ENCODE assay signal across 8 cellular contexts in the genomic region with DNA sequence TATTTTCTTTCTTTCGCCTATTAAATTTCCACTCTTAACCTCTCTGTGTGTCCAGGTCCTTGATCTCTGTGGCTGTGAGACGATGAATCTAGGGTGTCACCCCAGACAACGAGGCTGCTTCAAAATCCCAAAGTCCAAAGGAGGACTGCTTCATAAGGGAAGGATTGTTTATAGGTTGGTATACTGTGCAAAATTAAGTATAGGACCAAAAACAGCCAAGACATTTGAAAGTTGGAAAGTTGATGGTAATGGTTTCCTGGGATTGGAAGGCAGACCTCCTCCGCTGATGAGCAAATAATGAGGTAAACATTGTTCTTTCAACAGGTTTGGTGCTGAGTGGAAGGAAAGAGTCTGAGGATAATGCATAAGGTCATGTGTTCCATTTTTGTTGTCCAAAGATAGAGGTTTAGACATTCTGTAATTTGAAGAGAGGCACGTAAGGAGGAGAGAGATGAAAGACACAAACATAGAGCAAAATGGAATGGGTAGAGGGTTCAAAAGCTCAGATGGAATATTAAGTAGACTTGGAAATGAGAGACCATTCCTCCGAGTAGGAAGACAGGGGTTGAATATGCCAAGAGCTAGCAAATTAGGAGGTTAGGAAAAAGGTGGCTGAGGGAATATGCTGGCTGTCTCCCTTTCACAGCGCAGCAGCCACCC. TPM values are rescaled to one million over a fixed set of nuclear protein-coding genes. Genes with fewer than 3 reads are reported as not detected.
DNase-seq lines count a peak whose midpoint lies in the region; ATAC-seq, FAIRE-seq and TF ChIP-seq lines count a peak whose summit lies in the region.

No MANE protein-coding gene starts in this region.

- H3K4me3 Mint-ChIP-seq in MCF 10A (ENCODE audit: unreplicated experiment): peak overlapping the region; percentile 75
- peak overlapping the region; percentile 30 to 100 (median 88) for H3K4me3 Mint-ChIP-seq in naive thymus-derived CD4-positive, alpha-beta T cell

- H3K27me3 Mint-ChIP-seq in MCF 10A (ENCODE audit: insufficient read depth, unreplicated experiment): no peaks in the 10 kb centered on the region
- H3K27me3 Mint-ChIP-seq in naive thymus-derived CD4-positive, alpha-beta T cell: peaks cover 21 to 55% (median 34%) of the 10 kb centered on the region in 5 donors

- no peaks in the 10 kb centered on the region; the same call in 1 of the 2 replicates for H3K27me3 ChIP-seq in IMR-90 (ENCODE audit: control insufficient read depth, insufficient read depth, low read length)
- H3K27me3 ChIP-seq in naive thymus-derived CD4-positive, alpha-beta T cell (ENCODE audit: control insufficient read depth in 2 of 2, insufficient read depth in 2 of 2, low read length in 2 of 2): no peaks in the 10 kb centered on the region

- H2AK5ac ChIP-seq in IMR-90 (ENCODE audit: low read depth, low read length): 0 out of 2 replicates have a peak overlapping the region, but pooled peaks have one; percentile 16

- H3K9me3 Mint-ChIP-seq in MCF 10A (ENCODE audit: unreplicated experiment): no peaks in the 10 kb centered on the region
- peaks cover 0 to 13% (median 3%) of the 10 kb centered on the region in 11 donors for H3K9me3 Mint-ChIP-seq in naive thymus-derived CD4-positive, alpha-beta T cell

- H3K4me2 ChIP-seq in IMR-90 (ENCODE audit: low read depth, low read length): peak overlapping the region; percentile 81

- intact Hi-C loops in IMR-90 (cut with micrococcal nuclease): loop anchor here (2.0 to 5.0 kb wide), 3 partner anchors 83 to 173 kb away; no protein-coding TSS in a partner anchor
- intact Hi-C loops in MCF 10A (cut with micrococcal nuclease): loop anchor here (5.0 kb wide), 1 partner anchor 98 kb away; no protein-coding TSS in a partner anchor
- intact Hi-C loops in naive thymus-derived CD4-positive, alpha-beta T cell (cut with micrococcal nuclease): loop anchor here (2.0 to 10.0 kb wide), 4 partner anchors 27 to 1293 kb away; a partner anchor contains a TSS
- intact Hi-C loops in lower leg skin (cut with DNase I; ENCODE audit: low total_unique reads): no loop called here

- TF ChIP-seq RAD21 in IMR-90 (IDR thresholded peaks at IDR 0.05; ENCODE audit: low read length): no peak

- peak overlapping the region; percentile 17; the same call in 1 of the 2 replicates for H4K91ac ChIP-seq in IMR-90 (ENCODE audit: insufficient read depth, low read depth, low read length)

- no peak overlapping the region for H2BK120ac ChIP-seq in IMR-90 (ENCODE audit: low read depth, low read length)

- TF ChIP-seq POLR2A in IMR-90 (IDR thresholded peaks at IDR 0.05; ENCODE audit: low read depth, low read length) (no peak), lower leg skin (IDR thresholded peaks at IDR 0.05) (no peak)

- no peaks in the 10 kb centered on the region for H3K9me3 ChIP-seq in IMR-90 (ENCODE audit: control insufficient read depth, insufficient read depth, low read length)
- no peaks in the 10 kb centered on the region for H3K9me3 ChIP-seq in naive thymus-derived CD4-positive, alpha-beta T cell (ENCODE audit: control insufficient read depth in 2 of 3, low read length in 3 of 3)

- no peak overlapping the region for H2BK15ac ChIP-seq in IMR-90 (ENCODE audit: low read depth, low read length)

- BruUV-seq in IMR-90 (replicated peaks; lab: Mats Ljungman, UMichigan) (no TSS peak), MCF 10A (replicated peaks; lab: Mats Ljungman, UMichigan) (no TSS peak)

- H4K5ac ChIP-seq in IMR-90 (ENCODE audit: low read depth, low read length): no peak overlapping the region

- dilution Hi-C loops in IMR-90 (cut with HindIII; ENCODE audit: low sequenced_read_pairs, unreplicated experiment): no loop called here

- no peak for FAIRE-seq in urothelium cell line (lab: Jason Lieb, UNC)

- H2BK20ac ChIP-seq in IMR-90 (ENCODE audit: low read depth, low read length): no peak overlapping the region

- no peak overlapping the region for H2AK9ac ChIP-seq in IMR-90 (replicated peaks; ENCODE audit: low read depth, low read length, poor library complexity)

- WGBS in IMR-90 (ENCODE audit: extremely low coverage in 2 of 2, insufficient read length in 1 of 2), 2 experiments: 100% methylated on average over 1 of the region's 7 CpGs; no CpG with 5 or more reads in 1 of the 2 experiments
- WGBS in lower leg skin, 2 donors: 63 to 67% methylated on average over 7 of the region's 7 CpGs

- H2AFZ ChIP-seq in IMR-90 (replicated peaks; ENCODE audit: low read length, poor library complexity): peak overlapping the region; percentile 90

- H4K8ac ChIP-seq in IMR-90 (ENCODE audit: low read depth in 2 of 2, low read length in 2 of 2): peak overlapping the region; percentile 38 to 73; a peak in 2 of 4 replicates

- TF ChIP-seq CTCF in IMR-90 (conservative IDR thresholded peaks at IDR 0.05; ENCODE audit: low read depth, low read length): no peak
- no peak for TF ChIP-seq CTCF in MCF 10A (IDR thresholded peaks at IDR 0.05; ENCODE audit: unreplicated experiment)
- no peak for TF ChIP-seq CTCF in lower leg skin (IDR thresholded peaks at IDR 0.05)

- no peak overlapping the region for H3K18ac ChIP-seq in IMR-90 (ENCODE audit: low read depth, low read length)

- no peak overlapping the region for H2BK5ac ChIP-seq in IMR-90 (ENCODE audit: low read depth, low read length, poor library complexity, severe bottlenecking)

- H3K4me1 ChIP-seq in IMR-90 (ENCODE audit: control insufficient read depth, insufficient read depth, low read length): peaks cover 2% of the 10 kb centered on the region; the same call in 1 of the 2 replicates
- H3K4me1 ChIP-seq in naive thymus-derived CD4-positive, alpha-beta T cell (ENCODE audit: control insufficient read depth in 2 of 2, insufficient read depth in 2 of 2, low read length in 2 of 2): peaks cover 7 to 18% of the 10 kb centered on the region in 2 donors

- H4K20me1 ChIP-seq in IMR-90 (ENCODE audit: insufficient read depth, low read length): no peaks in the 10 kb centered on the region; the same call in 1 of the 2 replicates

- no peak overlapping the region for H3K56ac ChIP-seq in IMR-90 (ENCODE audit: extremely low read depth, insufficient read depth, low read length)

- no peak for ATAC-seq in IMR-90 (ENCODE audit: low read depth)
- ATAC-seq in naive thymus-derived CD4-positive, alpha-beta T cell: no peak
- ATAC-seq in GM21367 (IDR thresholded peaks at IDR 0.05; ENCODE audit: unreplicated experiment): no peak
- no peak for ATAC-seq in HG03025 (IDR thresholded peaks at IDR 0.05; ENCODE audit: low FRiP score, unreplicated experiment)

- no peaks in the 10 kb centered on the region for H3K9me1 ChIP-seq in IMR-90 (ENCODE audit: insufficient read depth, low read length)

- POLR2A ChIA-PET in IMR-90 (lab: Charles Lee; ENCODE audit: unreplicated experiment): no interaction called here
- POLR2A ChIA-PET in MCF 10A (lab: Yijun Ruan, JAX): interaction anchor here (1.8 to 7.1 kb wide), 4 partner anchors 23 to 142 kb away, joined by 5 to 121 read pairs (median 62); a partner anchor contains a TSS
- POLR2A ChIA-PET in naive thymus-derived CD4-positive, alpha-beta T cell (lab: Charles Lee): interaction anchor here (1.4 to 2.2 kb wide), 2 partner anchors 96 to 142 kb away, joined by 4 to 9 read pairs; no protein-coding TSS in a partner anchor

- 0 out of 2 replicates have a peak overlapping the region, but pooled peaks have one; percentile 1 for H3K4ac ChIP-seq in IMR-90 (ENCODE audit: low read depth, low read length)

- CTCF ChIA-PET in IMR-90 (lab: Yijun Ruan, JAX) (interaction anchor here (0.9 kb wide), 1 partner anchor 1821 kb away, joined by 3 read pairs; no protein-coding TSS in a partner anchor), MCF 10A (lab: Yijun Ruan, JAX) (interaction anchor here (0.5 kb wide), 1 partner anchor 116 kb away, joined by 3 read pairs; no protein-coding TSS in a partner anchor)
- CTCF ChIA-PET in naive thymus-derived CD4-positive, alpha-beta T cell (lab: Charles Lee): interaction anchor here (1.2 to 5.4 kb wide), 3 partner anchors 40 to 142 kb away, joined by 4 to 23 read pairs (median 5); no protein-coding TSS in a partner anchor

- peak overlapping the region; percentile 91 for H3K27ac Mint-ChIP-seq in MCF 10A (ENCODE audit: low read depth, unreplicated experiment)
- H3K27ac Mint-ChIP-seq in naive thymus-derived CD4-positive, alpha-beta T cell: peak overlapping the region in 5 of 9 donors; percentile 6 to 99 (median 44)

- no peak overlapping the region for H3K27ac ChIP-seq in IMR-90 (ENCODE audit: insufficient read depth, low read length)
- no peak overlapping the region for H3K27ac ChIP-seq in naive thymus-derived CD4-positive, alpha-beta T cell (ENCODE audit: low read depth, low read length)

- in situ Hi-C loops in IMR-90 (cut with MboI; ENCODE audit: low sequenced_read_pairs): no loop called here

- H3K14ac ChIP-seq in IMR-90 (replicated peaks; ENCODE audit: low read depth, low read length): no peak overlapping the region

- peak; percentile 11 for DNase-seq in AG20443 (ENCODE audit: low spot score)
- DNase-seq in IMR-90: no peak
- DNase-seq in MCF 10A (ENCODE audit: unreplicated experiment): no peak
- no peak for DNase-seq in naive thymus-derived CD4-positive, alpha-beta T cell
- DNase-seq in lower leg skin (ENCODE audit: low spot score in 2 of 2): no peak
- DNase-seq in urothelium cell line (ENCODE audit: low spot score): no peak

- H3K9ac ChIP-seq in IMR-90 (ENCODE audit: low read depth, low read length): no peak overlapping the region

- H3K36me3 ChIP-seq in IMR-90 (ENCODE audit: control insufficient read depth, insufficient read depth, low read length): no peaks in the 10 kb centered on the region
- no peaks in the 10 kb centered on the region for H3K36me3 ChIP-seq in naive thymus-derived CD4-positive, alpha-beta T cell (ENCODE audit: control insufficient read depth in 2 of 3, insufficient read depth in 3 of 3, low read length in 3 of 3)

- no peak overlapping the region for H3K23ac ChIP-seq in IMR-90 (ENCODE audit: low read depth, low read length)

- H3K4me3 ChIP-seq in IMR-90 (ENCODE audit: insufficient read depth, low read depth, low read length): peak overlapping the region; percentile 44
- H3K4me3 ChIP-seq in naive thymus-derived CD4-positive, alpha-beta T cell (ENCODE audit: low read length): no peak overlapping the region
- H3K4me3 ChIP-seq in lower leg skin (ENCODE audit: low read depth, poor library complexity, severe bottlenecking): no peak overlapping the region

- H3K36me3 Mint-ChIP-seq in MCF 10A (ENCODE audit: insufficient read depth, unreplicated experiment): peaks cover 24% of the 10 kb centered on the region
- H3K36me3 Mint-ChIP-seq in naive thymus-derived CD4-positive, alpha-beta T cell: peaks cover 0 to 6% (median 3%) of the 10 kb centered on the region in 5 donors

- no peaks in the 10 kb centered on the region for H3K79me1 ChIP-seq in IMR-90 (ENCODE audit: low read depth in 1 of 2, low read length in 2 of 2)

- H3K4me1 Mint-ChIP-seq in MCF 10A (ENCODE audit: insufficient read depth, unreplicated experiment): peaks cover 39% of the 10 kb centered on the region
- H3K4me1 Mint-ChIP-seq in naive thymus-derived CD4-positive, alpha-beta T cell: peaks cover 26 to 72% (median 56%) of the 10 kb centered on the region in 7 donors

RNA-seq across cellular contexts. Expression of a gene that starts 24.8 kb away (rescaled TPM):
- total RNA-seq in IMR-90 (2012; rRNA removed) (0.28 and 0.36 TPM in 2 replicates), MCF 10A (2022) (3.6 and 5.0 TPM in 2 replicates), lower leg skin (1 to 10 TPM in 2 of 4 donors, under 1 TPM in 1, not detected in 1; 0.69 to 1.4 (median 1.1) TPM)
- 0.27 and 0.34 TPM in 2 replicates for polyA plus RNA-seq in IMR-90 (2012; rRNA removed)
- polyA plus RNA-seq in IMR-90 (2012; cell fraction: cytosol; rRNA removed): 0.02 and 0.04 TPM in 2 replicates
- polyA plus RNA-seq in IMR-90 (2012; cell fraction: nucleus; rRNA removed; ENCODE audit: low replicate concordance): 0.15 and 0.84 TPM in 2 replicates
- total RNA-seq in naive thymus-derived CD4-positive, alpha-beta T cell: under 1 TPM; 0.22 to 0.73 (median 0.57) TPM
- under 1 TPM; 0.08 to 0.47 TPM for polyA plus RNA-seq in naive thymus-derived CD4-positive, alpha-beta T cell

RNA-seq across cellular contexts. Expression of a gene that starts 56.5 kb away (rescaled TPM):
- 48.0 TPM in 2 replicates for total RNA-seq in IMR-90 (2012; rRNA removed)
- 43.5 and 44.4 TPM in 2 replicates for polyA plus RNA-seq in IMR-90 (2012; rRNA removed)
- 21.8 and 26.3 TPM in 2 replicates for polyA plus RNA-seq in IMR-90 (2012; cell fraction: cytosol; rRNA removed)
- polyA plus RNA-seq in IMR-90 (2012; cell fraction: nucleus; rRNA removed; ENCODE audit: low replicate concordance): 49.1 and 79.8 TPM in 2 replicates
- total RNA-seq in MCF 10A (2022): 68.8 and 68.9 TPM in 2 replicates
- 10 to 100 TPM; 22.9 to 93.9 (median 67.5) TPM for total RNA-seq in naive thymus-derived CD4-positive, alpha-beta T cell
- 10 to 100 TPM; 53.0 to 82.2 TPM for polyA plus RNA-seq in naive thymus-derived CD4-positive, alpha-beta T cell
- 10 to 100 TPM; 32.2 to 38.9 (median 35.6) TPM for total RNA-seq in lower leg skin
